Comparison of ENCODE assay signal across 10 cellular contexts in the genomic region with DNA sequence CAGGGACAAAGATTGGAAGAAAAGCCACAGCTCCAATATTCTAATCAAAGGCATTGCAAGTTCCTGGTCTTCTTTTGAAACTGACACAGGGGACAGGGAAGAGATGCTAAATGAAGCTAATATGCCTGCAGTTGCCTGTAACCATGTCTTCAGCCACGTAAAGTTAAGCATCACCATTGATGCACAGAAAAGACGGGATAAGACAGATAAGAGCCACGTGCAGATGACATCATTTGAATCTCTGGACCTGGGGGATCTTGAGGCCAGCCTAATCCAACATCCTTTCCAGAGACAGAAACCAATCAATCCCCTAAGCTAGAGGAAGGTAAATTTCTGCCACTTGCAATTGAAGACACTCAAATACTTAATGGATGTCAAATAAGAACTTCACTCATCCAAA.
DNase-seq lines count a peak whose midpoint lies in the region; TF ChIP-seq lines count a peak whose summit lies in the region.
"Had no signal": no experiment of that assay in that cellular context is flagged by ENCODE, and none has a peak within 500 bp of the region (broad histone marks: within the 10 kb centered on the region; RNA-seq: fewer than 3 reads in every experiment).

No MANE protein-coding gene starts in this region.

- no CpG with 5 or more reads among the region's 3 CpGs for WGBS in trophoblast cell (ENCODE audit: extremely low coverage, insufficient coverage, insufficient read length)

- H3K4ac ChIP-seq in trophoblast cell (ENCODE audit: low read depth, low read length) = peak overlapping the region; percentile 13

- H2BK120ac ChIP-seq in trophoblast cell (ENCODE audit: insufficient read depth, low read length, poor library complexity) = no peak overlapping the region

- no peak overlapping the region for H3K4me2 ChIP-seq in trophoblast cell (ENCODE audit: low read length)

- H3K4me3 Mint-ChIP-seq in Calu3 (ENCODE audit: low read depth, unreplicated experiment) = no peak overlapping the region
- H3K4me3 Mint-ChIP-seq: activated CD4-positive, alpha-beta T cell treated with anti-CD3 and anti-CD28 coated beads, Interleukin-2, amount 10 ng/mL, durations not matched to agents 7 days and 5 days had no signal

- H3K79me1 ChIP-seq in trophoblast cell (ENCODE audit: low read length) = peaks cover 24% of the 10 kb centered on the region

- H2BK12ac ChIP-seq in trophoblast cell (ENCODE audit: low read length) = peak overlapping the region; percentile 45

- no peak overlapping the region for H2AK5ac ChIP-seq in trophoblast cell (ENCODE audit: low read length)

- intact Hi-C loops in Calu3 (cut with micrococcal nuclease; ENCODE audit: unreplicated experiment) = loop anchor here (10.0 kb wide), 1 partner anchor 204 kb away; no protein-coding TSS in a partner anchor
- intact Hi-C loops in dorsolateral prefrontal cortex (cut with DNase I) = loop anchor here (2.0 to 5.0 kb wide), 2 partner anchors 92 to 231 kb away; no protein-coding TSS in a partner anchor

- DNase-seq in Calu3 (no peak), SK-MEL-5 (ENCODE audit: low read depth, low spot score) (peak; percentile 32), dorsolateral prefrontal cortex (no peak), trophoblast cell (no peak), DMS53 treated with DMSO at 0.1 percent for 48 hours (lab: John Stamatoyannopoulos, UW; ENCODE audit: unreplicated experiment) (no peak), KG1 (lab: John Stamatoyannopoulos, UW) (no peak), NCI-H82 (lab: John Stamatoyannopoulos, UW) (no peak)
- DNase-seq in activated naive CD4-positive, alpha-beta T cell (lab: John Stamatoyannopoulos, UW) = no peak
- DNase-seq: activated CD4-positive, alpha-beta T cell treated with anti-CD3 and anti-CD28 coated beads, Interleukin-2, amount 10 ng/mL, durations not matched to agents 7 days and 5 days had no signal

- peak overlapping the region in 26 of 59 donors; percentile 1 to 58 (median 28) for H3K4me3 ChIP-seq in dorsolateral prefrontal cortex
- no peak overlapping the region for H3K4me3 ChIP-seq in trophoblast cell (ENCODE audit: low read depth, low read length)

- no peaks in the 10 kb centered on the region for H3K27me3 ChIP-seq in dorsolateral prefrontal cortex
- no peaks in the 10 kb centered on the region for H3K27me3 ChIP-seq in trophoblast cell (ENCODE audit: insufficient read depth, low read length)

- H3K18ac ChIP-seq in trophoblast cell (ENCODE audit: low read length) = peak overlapping the region; percentile 77

- no peak overlapping the region for H3K23ac ChIP-seq in trophoblast cell (ENCODE audit: low read length)

- no peak overlapping the region for H3K14ac ChIP-seq in trophoblast cell (ENCODE audit: low read length)

- H3K27ac Mint-ChIP-seq in Calu3 (ENCODE audit: unreplicated experiment) = peak overlapping the region; percentile 29
- H3K27ac Mint-ChIP-seq: activated CD4-positive, alpha-beta T cell treated with anti-CD3 and anti-CD28 coated beads, Interleukin-2, amount 10 ng/mL, durations not matched to agents 7 days and 5 days; progenitor cell of endocrine pancreas had no signal

- H3K27ac ChIP-seq in dorsolateral prefrontal cortex = peak overlapping the region; percentile 43 to 98 (median 92)
- peak overlapping the region; percentile 48 for H3K27ac ChIP-seq in trophoblast cell (ENCODE audit: low read depth, low read length)

- peaks cover 22 to 37% of the 10 kb centered on the region in 2 experiments for H3K4me1 ChIP-seq in trophoblast cell (ENCODE audit: control insufficient read depth in 1 of 2, insufficient read depth in 2 of 2, low read length in 2 of 2)

- H3K4me1 Mint-ChIP-seq in Calu3 (ENCODE audit: low read depth, unreplicated experiment) = peaks cover 51% of the 10 kb centered on the region

- no peak overlapping the region for H2AFZ ChIP-seq in trophoblast cell (ENCODE audit: insufficient read depth, low read length, poor library complexity)

- H4K8ac ChIP-seq in trophoblast cell (ENCODE audit: low read depth, low read length) = no peak overlapping the region

- BruUV-seq in Calu3 (replicated peaks; lab: Mats Ljungman, UMichigan) = no TSS peak

- in situ Hi-C loops in SK-MEL-5 (cut with HindIII; ENCODE audit: low pct_unique_long_range_greater_than_20kb, low sequenced_read_pairs) = no loop called here

- H3K9me3 Mint-ChIP-seq in Calu3 (ENCODE audit: low read depth, unreplicated experiment) = no peaks in the 10 kb centered on the region
- H3K9me3 Mint-ChIP-seq: activated CD4-positive, alpha-beta T cell treated with anti-CD3 and anti-CD28 coated beads, Interleukin-2, amount 10 ng/mL, durations not matched to agents 7 days and 5 days had no signal

- H3K9me3 ChIP-seq in trophoblast cell (ENCODE audit: insufficient read depth, low read depth, low read length) = no peaks in the 10 kb centered on the region

- no peak overlapping the region for H4K91ac ChIP-seq in trophoblast cell (ENCODE audit: low read depth, low read length)

- peaks cover 7% of the 10 kb centered on the region for H3K36me3 Mint-ChIP-seq in Calu3 (ENCODE audit: insufficient read depth, unreplicated experiment)

- H3K79me2 ChIP-seq in trophoblast cell (ENCODE audit: control insufficient read depth, insufficient read depth, low read length, poor library complexity) = peaks cover 10% of the 10 kb centered on the region

- H3K9ac ChIP-seq in trophoblast cell (ENCODE audit: low read length) = no peak overlapping the region

- H3K27me3 Mint-ChIP-seq in Calu3 (ENCODE audit: unreplicated experiment) = no peaks in the 10 kb centered on the region
- H3K27me3 Mint-ChIP-seq: activated CD4-positive, alpha-beta T cell treated with anti-CD3 and anti-CD28 coated beads, Interleukin-2, amount 10 ng/mL, durations not matched to agents 7 days and 5 days; progenitor cell of endocrine pancreas had no signal

- no peak overlapping the region for H4K12ac ChIP-seq in trophoblast cell (ENCODE audit: low read depth, low read length)

- CTCF ChIA-PET in Calu3 (lab: Charles Lee) = interaction anchor here (1.3 kb wide), 1 partner anchor 34 kb away, joined by 5 read pairs; no protein-coding TSS in a partner anchor

- TF ChIP-seq CTCF in Calu3 (IDR thresholded peaks at IDR 0.05; ENCODE audit: unreplicated experiment) (no peak), dorsolateral prefrontal cortex (IDR thresholded peaks at IDR 0.05 in 54 of 56, conservative IDR thresholded peaks at IDR 0.05 in 2 of 56; ENCODE audit: low read depth in 1 of 56, partially characterized antibody in 56 of 56) (no peak)

- peak overlapping the region; percentile 59 for H2BK5ac ChIP-seq in trophoblast cell (ENCODE audit: low read depth, low read length, poor library complexity)

- H3K36me3 ChIP-seq in trophoblast cell (ENCODE audit: control insufficient read depth in 1 of 2, insufficient read depth in 2 of 2, low read length in 2 of 2) = peaks cover 0 to 2% of the 10 kb centered on the region in 2 experiments
